32 cellular contexts compared by ENCODE assay signal in the genomic region with DNA sequence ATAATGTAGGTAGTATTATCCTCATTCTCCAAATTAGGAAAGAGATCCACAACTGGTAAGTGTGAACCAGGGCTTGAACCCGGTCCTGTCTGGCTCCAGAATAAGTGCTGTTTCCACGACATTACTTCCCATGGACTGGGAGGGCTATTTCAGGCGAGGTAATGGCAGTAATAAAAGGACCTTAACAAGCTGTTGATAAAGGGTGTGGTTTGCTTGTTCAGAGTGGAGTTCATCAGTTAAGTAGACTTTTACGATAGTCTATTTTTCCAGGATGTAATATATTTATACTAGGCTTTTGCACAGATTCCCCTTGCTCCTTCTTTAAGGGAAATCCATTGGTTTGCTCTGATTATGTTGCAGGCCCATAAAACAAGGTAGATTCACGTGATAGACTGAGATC.
"Had no signal": no experiment of that assay in that cellular context is flagged by ENCODE, and none has a peak within 500 bp of the region (broad histone marks: within the 10 kb centered on the region; RNA-seq: fewer than 3 reads in every experiment).

No MANE protein-coding gene starts in this region.

- H3K4me3 Mint-ChIP-seq: activated CD4-positive, alpha-beta T cell treated with anti-CD3 and anti-CD28 coated beads, Interleukin-2, amount 10 ng/mL, durations not matched to agents 24 days and 14 days; activated CD8-positive, alpha-beta T cell treated with anti-CD3 and anti-CD28 coated beads for 36 hours; activated naive CD4-positive, alpha-beta T cell treated with anti-CD3 and anti-CD28 coated beads, Interleukin-2, amount 50 U/mL, for 24 hours; activated naive CD8-positive, alpha-beta T cell treated with anti-CD3 and anti-CD28 coated beads, Interleukin-2, amount 10 ng/mL, durations not matched to agents 7 days and 5 days; activated T-cell treated with anti-CD3 and anti-CD28 coated beads, Interleukin-2, amount 50 U/mL, for 72 hours; activated T-helper 17 cell treated with anti-CD3 and anti-CD28 coated beads, Interleukin-2, amount 50 U/mL, for 72 hours had no signal

- H3K4me1 Mint-ChIP-seq: activated CD4-positive, alpha-beta T cell treated with anti-CD3 and anti-CD28 coated beads, Interleukin-2, amount 10 ng/mL, durations not matched to agents 24 days and 14 days; activated naive CD4-positive, alpha-beta T cell treated with anti-CD3 and anti-CD28 coated beads, Interleukin-2, amount 50 U/mL, for 24 hours; activated naive CD8-positive, alpha-beta T cell treated with anti-CD3 and anti-CD28 coated beads, Interleukin-2, amount 10 ng/mL, durations not matched to agents 7 days and 5 days; activated T-helper 17 cell treated with anti-CD3 and anti-CD28 coated beads, Interleukin-2, amount 50 U/mL, for 72 hours had no signal

- DNase-seq: activated CD4-positive, alpha-beta T cell treated with anti-CD3 and anti-CD28 coated beads, Interleukin-2, amount 10 ng/mL, durations not matched to agents 24 days and 14 days; activated CD4-positive, alpha-beta T cell treated with anti-CD3 and anti-CD28 coated beads, Interleukin-2, amount 50 U/mL, for 4 hours; activated CD8-positive, alpha-beta T cell treated with anti-CD3 and anti-CD28 coated beads for 36 hours; activated effector memory CD4-positive, alpha-beta T cell treated with anti-CD3 and anti-CD28 coated beads, Interleukin-2, amount 50 U/mL, for 16 hours; activated naive CD4-positive, alpha-beta T cell treated with Interleukin-2 at 50 U/mL for 16 hours; activated naive CD8-positive, alpha-beta T cell treated with anti-CD3 and anti-CD28 coated beads, Interleukin-2, amount 10 ng/mL, durations not matched to agents 7 days and 5 days; activated T-cell treated with anti-CD3 and anti-CD28 coated beads, Interleukin-2, amount 50 U/mL, for 1 hour; activated T-cell treated with anti-CD3 and anti-CD28 coated beads, Interleukin-2, amount 50 U/mL, for 72 hours; amygdala; caudate nucleus; cerebellar nuclear complex; NCI-H1092 treated with DMSO at 0.1 percent for 48 hours; NCI-H1417; NCI-H146; NCI-H187; NCI-H2029 treated with DMSO at 0.1 percent for 48 hours; NCI-H2107; NCI-H2171; NCI-H510A; NCI-H526; Peyer's patch; RPMI8226; SHP77 treated with DMSO at 0.1 percent for 48 hours; SK-N-SH; SW 1271; T-helper 1 cell had no signal

- H3K27ac ChIP-seq: ascending aorta, KMS-11, Peyer's patch, SJSA1 had no signal

- H3K4me3 ChIP-seq: ascending aorta, Peyer's patch, SJSA1 had no signal

- H3K27me3 ChIP-seq: ascending aorta, Peyer's patch, SJSA1 had no signal

- H3K9me3 ChIP-seq: ascending aorta, Peyer's patch, SJSA1, SK-N-SH had no signal

- H3K4me1 ChIP-seq: ascending aorta, Peyer's patch, SJSA1 had no signal

- H3K9me3 Mint-ChIP-seq: activated CD4-positive, alpha-beta T cell treated with anti-CD3 and anti-CD28 coated beads, Interleukin-2, amount 10 ng/mL, durations not matched to agents 24 days and 14 days; activated naive CD4-positive, alpha-beta T cell treated with anti-CD3 and anti-CD28 coated beads, Interleukin-2, amount 50 U/mL, for 24 hours; activated naive CD8-positive, alpha-beta T cell treated with anti-CD3 and anti-CD28 coated beads, Interleukin-2, amount 10 ng/mL, durations not matched to agents 7 days and 5 days; activated T-helper 17 cell treated with anti-CD3 and anti-CD28 coated beads, Interleukin-2, amount 50 U/mL, for 72 hours had no signal

- H3K36me3 Mint-ChIP-seq: activated naive CD4-positive, alpha-beta T cell treated with anti-CD3 and anti-CD28 coated beads, Interleukin-2, amount 50 U/mL, for 24 hours; activated naive CD8-positive, alpha-beta T cell treated with anti-CD3 and anti-CD28 coated beads, Interleukin-2, amount 10 ng/mL, durations not matched to agents 7 days and 5 days had no signal

- FAIRE-seq: TTC549 had no signal

- H3K27ac Mint-ChIP-seq: activated CD4-positive, alpha-beta T cell treated with anti-CD3 and anti-CD28 coated beads, Interleukin-2, amount 10 ng/mL, durations not matched to agents 24 days and 14 days; activated CD8-positive, alpha-beta T cell treated with anti-CD3 and anti-CD28 coated beads for 36 hours; activated naive CD4-positive, alpha-beta T cell treated with anti-CD3 and anti-CD28 coated beads, Interleukin-2, amount 50 U/mL, for 24 hours; activated naive CD8-positive, alpha-beta T cell treated with anti-CD3 and anti-CD28 coated beads, Interleukin-2, amount 10 ng/mL, durations not matched to agents 7 days and 5 days; activated T-cell treated with anti-CD3 and anti-CD28 coated beads, Interleukin-2, amount 50 U/mL, for 72 hours; activated T-helper 17 cell treated with anti-CD3 and anti-CD28 coated beads, Interleukin-2, amount 50 U/mL, for 72 hours had no signal

- H3K36me3 ChIP-seq: ascending aorta, Peyer's patch, SJSA1 had no signal
